In genomic region chr1:148389027-148389339, GRCh38 we compare ENCODE assay signal across 8 cellular contexts.
DNase-seq lines count a peak whose midpoint lies in the region; ATAC-seq and TF ChIP-seq lines count a peak whose summit lies in the region.

No MANE protein-coding gene starts in this region.

- no peak for DNase-seq in AG09309 (ENCODE audit: low read depth)
- no peak for DNase-seq in MG63
- DNase-seq in NK-92 treated with Interleukin-12 subunit alpha and Interleukin-12 subunit beta, amount 100 ng/mL, for 24 hours (lab: John Stamatoyannopoulos, UW), result no peak
- no peak for DNase-seq in OCI-M2 (lab: John Stamatoyannopoulos, UW; ENCODE audit: unreplicated experiment)

- H3K4me3 Mint-ChIP-seq in nephron, result peak overlapping the region; percentile 90 to 93 (median 93)

- no peaks in the 10 kb centered on the region for H3K9me3 Mint-ChIP-seq in nephron

- H3K36me3 ChIP-seq in MG63 (no peaks in the 10 kb centered on the region), ectodermal cell (ENCODE audit: control insufficient read depth, insufficient read depth, low read length) (no peaks in the 10 kb centered on the region)

- H3K27ac Mint-ChIP-seq in nephron, result peak overlapping the region; percentile 98 to 99 (median 99)

- H3K27me3 ChIP-seq in MG63, result no peaks in the 10 kb centered on the region
- no peaks in the 10 kb centered on the region for H3K27me3 ChIP-seq in ectodermal cell (ENCODE audit: control insufficient read depth, insufficient read depth, low read length, poor library complexity, severe bottlenecking)

- no peak overlapping the region for H3K27ac ChIP-seq in ectodermal cell (ENCODE audit: insufficient read depth, low read depth, low read length, poor library complexity, severe bottlenecking)

- H3K36me3 Mint-ChIP-seq in nephron (ENCODE audit: low read depth), result no peaks in the 10 kb centered on the region

- ATAC-seq in HG03108 (IDR thresholded peaks at IDR 0.05; ENCODE audit: unreplicated experiment) (no peak), GM21381 (IDR thresholded peaks at IDR 0.05; ENCODE audit: unreplicated experiment) (no peak)

- peaks cover 17% of the 10 kb centered on the region for H3K27me3 Mint-ChIP-seq in nephron (ENCODE audit: low read depth)

- no peaks in the 10 kb centered on the region for H3K9me3 ChIP-seq in MG63
- H3K9me3 ChIP-seq in ectodermal cell (ENCODE audit: control insufficient read depth, low read length), result no peaks in the 10 kb centered on the region

- 52 to 58% methylated on average over 6 of the region's 6 CpGs for WGBS in ectodermal cell, 2 experiments

- H3K4me1 ChIP-seq in ectodermal cell (ENCODE audit: control insufficient read depth, insufficient read depth, low read length), result no peaks in the 10 kb centered on the region

- peaks cover 21% of the 10 kb centered on the region for H3K4me1 Mint-ChIP-seq in nephron

- H3K4me3 ChIP-seq in AG09309 (ENCODE audit: control insufficient read depth, low read depth, low read length), result peak overlapping the region; percentile 60
- H3K4me3 ChIP-seq in MG63, result peak overlapping the region; percentile 54
- H3K4me3 ChIP-seq in ectodermal cell (ENCODE audit: insufficient read depth, low read depth, low read length), result peak overlapping the region; percentile 29

- TF ChIP-seq CTCF in AG09309 (IDR thresholded peaks at IDR 0.05; ENCODE audit: control insufficient read depth, insufficient read depth, low read depth, low read length, missing control alignments) (no peak), nephron (IDR thresholded peaks at IDR 0.05; ENCODE audit: unreplicated experiment in 3 of 3) (no peak)
